In genomic region chr11:44565008-44565745, GRCh38 we compare ENCODE assay signal across 8 cellular contexts. TPM values are rescaled to one million over a fixed set of nuclear protein-coding genes. Genes with fewer than 3 reads are reported as not detected.
A peak's percentile ranks its signal among the peaks of the same experiment; 100 is the strongest.
DNase-seq lines count a peak whose midpoint lies in the region; ATAC-seq and TF ChIP-seq lines count a peak whose summit lies in the region.

TSS of gene CD82 (plus strand) at chr11:44565663. CDS start at chr11:44594663, 29,000 bp downstream.

- H3K9me3 ChIP-seq in WERI-Rb-1 (ENCODE audit: severe bottlenecking) (no peaks in the 10 kb centered on the region), mammary epithelial cell (replicated peaks; ENCODE audit: insufficient read depth, low read length) (no peaks in the 10 kb centered on the region), smooth muscle cell (replicated peaks; ENCODE audit: low read depth) (no peaks in the 10 kb centered on the region)

- ATAC-seq in GM18873 (IDR thresholded peaks at IDR 0.05; ENCODE audit: low FRiP score, unreplicated experiment), result peak; percentile 62
- ATAC-seq in HG03139 (IDR thresholded peaks at IDR 0.05; ENCODE audit: unreplicated experiment), result peak; percentile 64

- intact Hi-C loops in mammary epithelial cell (cut with micrococcal nuclease), result loop anchor here (2.0 to 10.0 kb wide), 3 partner anchors 24 to 540 kb away; partner anchors contain the start of gene TSPAN18

- peak; percentile 18; the same call in 1 of the 2 replicates for TF ChIP-seq CTCF in WERI-Rb-1 (IDR thresholded peaks at IDR 0.05; ENCODE audit: low read depth, low read length)
- peak in 1 of 2 donors; percentile 35 for TF ChIP-seq CTCF in mammary epithelial cell (conservative IDR thresholded peaks at IDR 0.05 in 1 of 2, IDR thresholded peaks at IDR 0.05 in 1 of 2; ENCODE audit: extremely low read depth in 1 of 2, insufficient read depth in 1 of 2, low read depth in 1 of 2, low read length in 2 of 2)
- TF ChIP-seq CTCF in smooth muscle cell (IDR thresholded peaks at IDR 0.05; ENCODE audit: borderline replicate concordance, insufficient read depth, poor library complexity, severe bottlenecking), result no peak

- peaks cover 16% of the 10 kb centered on the region for H3F3A ChIP-seq in smooth muscle cell (ENCODE audit: low read depth)

- H3K4me3 ChIP-seq in WERI-Rb-1 (ENCODE audit: low read depth, low read length), result peak within 1 kb of the TSS; percentile 62
- peak within 1 kb of the TSS; percentile 40 to 83 (median 69) for H3K4me3 ChIP-seq in mammary epithelial cell (replicated peaks in 1 of 3; ENCODE audit: insufficient read depth in 1 of 3, low read depth in 2 of 3, low read length in 3 of 3)
- peak within 1 kb of the TSS; percentile 60 for H3K4me3 ChIP-seq in smooth muscle cell

- H4K20me1 ChIP-seq in mammary epithelial cell (ENCODE audit: insufficient read depth, low read length) (no peaks in the 10 kb centered on the region), smooth muscle cell (ENCODE audit: low read depth) (no peaks in the 10 kb centered on the region)

- BruUV-seq in mammary epithelial cell (replicated peaks; lab: Mats Ljungman, UMichigan), result no TSS peak

- WGBS in mammary epithelial cell (ENCODE audit: low coverage, missing lambda C conversion rate), result no CpG with 5 or more reads among the region's 65 CpGs
- WGBS in smooth muscle cell (ENCODE audit: low lambda C conversion rate), result under 1% methylated on average over 36 of the region's 65 CpGs

- in situ Hi-C loops in mammary epithelial cell (cut with MboI; ENCODE audit: low sequenced_read_pairs in 2 of 2), result no loop called here

- H3K36me3 ChIP-seq in WERI-Rb-1, result no peaks in the 10 kb centered on the region
- no peaks in the 10 kb centered on the region for H3K36me3 ChIP-seq in mammary epithelial cell (ENCODE audit: insufficient read depth, low read length)
- no peaks in the 10 kb centered on the region for H3K36me3 ChIP-seq in smooth muscle cell (ENCODE audit: low read depth)

- dilution Hi-C loops in mammary epithelial cell (cut with HindIII; ENCODE audit: low sequenced_read_pairs), result no loop called here

- H2AFZ ChIP-seq in mammary epithelial cell (ENCODE audit: low read depth, low read length) (peak within 1 kb of the TSS; percentile 80), smooth muscle cell (ENCODE audit: low read depth) (peak within 1 kb of the TSS; percentile 93)

- peak within 1 kb of the TSS; percentile 84 for H3K4me2 ChIP-seq in mammary epithelial cell (ENCODE audit: insufficient read depth, low read depth, low read length)
- peak within 1 kb of the TSS; percentile 96 for H3K4me2 ChIP-seq in smooth muscle cell

- DNase-seq in AG08395 (ENCODE audit: low spot score), result peak; percentile 99
- peak; percentile 99 for DNase-seq in NCI-H2196 treated with DMSO at 0.1 percent for 48 hours (lab: John Stamatoyannopoulos, UW; ENCODE audit: unreplicated experiment)
- DNase-seq in WERI-Rb-1, result peak; percentile 100
- peak; percentile 98 for DNase-seq in mammary epithelial cell
- DNase-seq in iPS-NIHi11 (ENCODE audit: low spot score), result peak; percentile 99
- DNase-seq in smooth muscle cell (lab: John Stamatoyannopoulos, UW; ENCODE audit: unreplicated experiment), result peak; percentile 99

- CTCF ChIA-PET in mammary epithelial cell (lab: Charles Lee; ENCODE audit: low non-redundant PET), result interaction anchor here (0.5 to 1.1 kb wide), 4 partner anchors 52 to 1282 kb away, joined by 3 to 18 read pairs (median 12); partner anchors contain the start of gene CRY2

- H3K27ac ChIP-seq in WERI-Rb-1 (peak within 1 kb of the TSS; percentile 44), mammary epithelial cell (ENCODE audit: insufficient read depth, low read depth, low read length) (peak within 1 kb of the TSS; percentile 95), smooth muscle cell (ENCODE audit: low read depth) (peak within 1 kb of the TSS; percentile 97)

- no peaks in the 10 kb centered on the region for H3K27me3 ChIP-seq in WERI-Rb-1 (ENCODE audit: insufficient read depth, low read depth, severe bottlenecking)
- H3K27me3 ChIP-seq in mammary epithelial cell (ENCODE audit: insufficient read depth, low read length), result no peaks in the 10 kb centered on the region
- H3K27me3 ChIP-seq in smooth muscle cell (ENCODE audit: low read depth), result no peaks in the 10 kb centered on the region

- H3K4me1 ChIP-seq in mammary epithelial cell (ENCODE audit: insufficient read depth, low read length), result peaks cover 84% of the 10 kb centered on the region
- peaks cover 32% of the 10 kb centered on the region for H3K4me1 ChIP-seq in smooth muscle cell (ENCODE audit: low read depth)

- H3K79me2 ChIP-seq in mammary epithelial cell (ENCODE audit: insufficient read depth, low read length) (peaks cover 41% of the 10 kb centered on the region), smooth muscle cell (ENCODE audit: low read depth) (peaks cover 11% of the 10 kb centered on the region)

- H3K9ac ChIP-seq in mammary epithelial cell (ENCODE audit: insufficient read depth, low read length) (peak within 1 kb of the TSS; percentile 88), smooth muscle cell (ENCODE audit: low read depth) (peak within 1 kb of the TSS; percentile 84)

RNA-seq across cellular contexts. Expression of gene CD82, which starts in this region (rescaled TPM):
- total RNA-seq in mammary epithelial cell (100 to 1,000 TPM in 1 of 2 donors, 10 to 100 TPM in 1; 38.8 to 309 TPM), smooth muscle cell (43.8 and 58.6 TPM in 2 replicates)
- polyA plus RNA-seq in mammary epithelial cell (232 TPM), smooth muscle cell (252 and 270 TPM in 2 replicates)
- polyA minus RNA-seq in mammary epithelial cell, result 109 TPM

Comparison
In these comparisons a context has a peak if more than half of its experiments do, and no peak if none do; other contexts are left out.
1. Peak in every context shown above with its lines: DNase-seq, ATAC-seq, H3K4me3 ChIP-seq and H3K27ac ChIP-seq.
2. H3K27ac ChIP-seq: peak in every context shown above with its lines; median percentile 97 in smooth muscle cell; 95 in mammary epithelial cell; 44 in WERI-Rb-1.